In genomic region chr4:83356899-83357661, GRCh38 we compare ENCODE assay signal across 8 cellular contexts. TPM values are rescaled to one million over a fixed set of nuclear protein-coding genes. Genes with fewer than 3 reads are reported as not detected.
A peak's percentile ranks its signal among the peaks of the same experiment; 100 is the strongest.
DNase-seq lines count a peak whose midpoint lies in the region; ATAC-seq and TF ChIP-seq lines count a peak whose summit lies in the region.

No MANE protein-coding gene starts in this region.

- DNase-seq in AG09309 (ENCODE audit: low read depth) (peak; percentile 72), NCI-H460 (ENCODE audit: extremely low read depth, low read depth) (peak; percentile 35), epithelial cell of proximal tubule (ENCODE audit: low read depth) (peak; percentile 62), NCI-H146 (lab: John Stamatoyannopoulos, UW) (no peak), endodermal cell (no peak), NCI-H345 treated with DMSO at 0.1 percent for 48 hours (lab: John Stamatoyannopoulos, UW; ENCODE audit: unreplicated experiment) (no peak)
- no peak for DNase-seq in stimulated activated effector memory CD8-positive, alpha-beta T cell treated with anti-CD3 and anti-CD28 coated beads, Interleukin-12 subunit alpha, Interleukin-12 subunit beta, amount 100 ng/mL, for 72 hours (ENCODE audit: low spot score in 2 of 2)

- H3K4me3 ChIP-seq in AG09309 (ENCODE audit: control insufficient read depth, low read depth, low read length) (no peak overlapping the region), epithelial cell of proximal tubule (ENCODE audit: low read depth, low read length) (no peak overlapping the region), endodermal cell (ENCODE audit: low read length) (no peak overlapping the region)

- H3K27me3 ChIP-seq in endodermal cell (ENCODE audit: control insufficient read depth, insufficient read depth, low read length, poor library complexity, severe bottlenecking), result no peaks in the 10 kb centered on the region

- ATAC-seq in GM21526 (IDR thresholded peaks at IDR 0.05; ENCODE audit: low FRiP score, unreplicated experiment), result peak; percentile 56
- ATAC-seq in stimulated activated effector memory CD8-positive, alpha-beta T cell treated with anti-CD3 and anti-CD28 coated beads, Interleukin-12 subunit alpha, Interleukin-12 subunit beta, amount 100 ng/mL, for 72 hours, result peak; percentile 96

- H3K36me3 Mint-ChIP-seq in stimulated activated effector memory CD8-positive, alpha-beta T cell treated with anti-CD3 and anti-CD28 coated beads, Interleukin-12 subunit alpha, Interleukin-12 subunit beta, amount 100 ng/mL, for 72 hours, result peaks cover 12% of the 10 kb centered on the region
- no peaks in the 10 kb centered on the region for H3K36me3 Mint-ChIP-seq in endodermal cell (ENCODE audit: low read depth)

- H3K27me3 Mint-ChIP-seq in endodermal cell (ENCODE audit: insufficient read depth), result no peaks in the 10 kb centered on the region

- peaks cover 20% of the 10 kb centered on the region for H3K4me1 Mint-ChIP-seq in stimulated activated effector memory CD8-positive, alpha-beta T cell treated with anti-CD3 and anti-CD28 coated beads, Interleukin-12 subunit alpha, Interleukin-12 subunit beta, amount 100 ng/mL, for 72 hours
- peaks cover 3% of the 10 kb centered on the region for H3K4me1 Mint-ChIP-seq in endodermal cell

- no peak overlapping the region for H3K9ac ChIP-seq in endodermal cell (ENCODE audit: extremely low read depth, low read length, poor library complexity, severe bottlenecking)

- no peaks in the 10 kb centered on the region for H3K36me3 ChIP-seq in endodermal cell (ENCODE audit: control insufficient read depth, insufficient read depth, low read length)

- H3K9me3 ChIP-seq in endodermal cell (ENCODE audit: control insufficient read depth, low read length), result peaks cover 8% of the 10 kb centered on the region

- H3K27ac ChIP-seq in endodermal cell (ENCODE audit: low read depth, low read length), result no peak overlapping the region

- H3K27ac Mint-ChIP-seq in stimulated activated effector memory CD8-positive, alpha-beta T cell treated with anti-CD3 and anti-CD28 coated beads, Interleukin-12 subunit alpha, Interleukin-12 subunit beta, amount 100 ng/mL, for 72 hours, result peak overlapping the region; percentile 92
- H3K27ac Mint-ChIP-seq in endodermal cell, result no peak overlapping the region

- 89% methylated on average over 4 of the region's 4 CpGs; no CpG with 5 or more reads in 1 of the 2 experiments for WGBS in endodermal cell (ENCODE audit: insufficient coverage in 1 of 2, insufficient read length in 1 of 2), 2 experiments

- H3K9me3 Mint-ChIP-seq in stimulated activated effector memory CD8-positive, alpha-beta T cell treated with anti-CD3 and anti-CD28 coated beads, Interleukin-12 subunit alpha, Interleukin-12 subunit beta, amount 100 ng/mL, for 72 hours, result peaks cover 4% of the 10 kb centered on the region
- H3K9me3 Mint-ChIP-seq in endodermal cell, result peaks cover 1% of the 10 kb centered on the region

- H3K4me1 ChIP-seq in endodermal cell (ENCODE audit: control insufficient read depth, insufficient read depth, low read length), result no peaks in the 10 kb centered on the region

- TF ChIP-seq CTCF in AG09309 (IDR thresholded peaks at IDR 0.05; ENCODE audit: control insufficient read depth, insufficient read depth, low read depth, low read length, missing control alignments) (no peak), epithelial cell of proximal tubule (conservative IDR thresholded peaks at IDR 0.05; ENCODE audit: low read depth, low read length) (no peak), endodermal cell (conservative IDR thresholded peaks at IDR 0.05) (no peak)

- H3K4me3 Mint-ChIP-seq in stimulated activated effector memory CD8-positive, alpha-beta T cell treated with anti-CD3 and anti-CD28 coated beads, Interleukin-12 subunit alpha, Interleukin-12 subunit beta, amount 100 ng/mL, for 72 hours, result peak overlapping the region; percentile 40
- H3K4me3 Mint-ChIP-seq in endodermal cell, result no peak overlapping the region

RNA-seq across cellular contexts. Expression of gene HPSE, which starts 22.4 kb away (rescaled TPM):
- 4.4 and 4.8 TPM in 2 replicates for total RNA-seq in NCI-H460 (2014; rRNA removed; shearing (Covaris generic))
- 2.4 and 8.0 TPM in 2 replicates for polyA plus RNA-seq in NCI-H460 (2014; cell fraction: nucleus; rRNA removed)
- total RNA-seq in epithelial cell of proximal tubule, result 0.69 and 3.8 TPM in 2 replicates
- total RNA-seq in endodermal cell, result 1 to 10 TPM; 1.1 to 2.7 TPM
- polyA plus RNA-seq in endodermal cell (2013, experiment 1 of 2), result 0.18 TPM
- polyA plus RNA-seq in endodermal cell (2013, experiment 2 of 2), result 0.17 TPM

Comparison
In these comparisons a context has a peak if more than half of its experiments do, and no peak if none do; other contexts are left out.
1. DNase-seq: peak in AG09309 (single experiment), NCI-H460 (single experiment) and epithelial cell of proximal tubule (single experiment); none in stimulated activated effector memory CD8-positive, alpha-beta T cell treated with anti-CD3 and anti-CD28 coated beads, Interleukin-12 subunit alpha, Interleukin-12 subunit beta, amount 100 ng/mL, for 72 hours (0 of 2), NCI-H146 (single experiment), endodermal cell (single experiment) and NCI-H345 treated with DMSO at 0.1 percent for 48 hours (single experiment).